In the genomic region with DNA sequence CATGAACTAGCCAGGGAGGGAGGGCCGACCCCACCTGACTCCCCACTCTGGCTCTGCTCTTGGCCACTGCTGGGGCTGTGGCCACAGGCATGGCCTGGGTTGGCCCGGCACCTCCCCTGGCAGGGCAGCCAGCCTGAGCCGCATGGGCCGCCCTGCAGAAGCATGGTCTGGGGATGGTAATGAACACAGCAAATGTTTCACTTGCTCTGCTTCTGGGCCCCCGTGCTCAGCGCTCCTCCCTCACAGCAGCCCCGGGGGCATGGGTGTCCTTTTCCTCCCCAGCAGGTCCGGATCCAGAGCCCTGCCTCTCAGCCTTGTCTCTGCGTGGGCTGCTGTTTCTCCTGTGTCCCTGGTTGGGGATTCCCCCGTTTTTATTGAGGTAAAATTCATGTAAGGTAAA, we compare ENCODE assay signal across 17 cellular contexts. TPM values are rescaled to one million over a fixed set of nuclear protein-coding genes. Genes with fewer than 3 reads are reported as not detected.
DNase-seq lines count a peak whose midpoint lies in the region; ATAC-seq and TF ChIP-seq lines count a peak whose summit lies in the region.
"Had no signal": no experiment of that assay in that cellular context is flagged by ENCODE, and none has a peak within 500 bp of the region (broad histone marks: within the 10 kb centered on the region; RNA-seq: fewer than 3 reads in every experiment).

No MANE protein-coding gene starts in this region.

- TF ChIP-seq CTCF in CD14-positive monocyte (IDR thresholded peaks at IDR 0.05) (no peak), endodermal cell (conservative IDR thresholded peaks at IDR 0.05) (no peak), psoas muscle (IDR thresholded peaks at IDR 0.05) (no peak)

- H3K9ac ChIP-seq in endodermal cell (ENCODE audit: extremely low read depth, low read length, poor library complexity, severe bottlenecking), result no peak overlapping the region
- H3K9ac ChIP-seq: GM23248 had no signal

- H3K4me1 ChIP-seq in endodermal cell (ENCODE audit: control insufficient read depth, insufficient read depth, low read length) (no peaks in the 10 kb centered on the region), psoas muscle (no peaks in the 10 kb centered on the region)

- H3K4me3 Mint-ChIP-seq in CD14-positive monocyte, result no peak overlapping the region
- no peak overlapping the region for H3K4me3 Mint-ChIP-seq in endodermal cell
- H3K4me3 Mint-ChIP-seq: activated CD4-positive, alpha-beta memory T cell treated with anti-CD3 and anti-CD28 coated beads for 36 hours; activated naive CD8-positive, alpha-beta T cell; activated T-cell treated with anti-CD3 and anti-CD28 coated beads, Interleukin-2, amount 50 U/mL, for 4 hours had no signal

- H3K27me3 ChIP-seq in endodermal cell (ENCODE audit: control insufficient read depth, insufficient read depth, low read length, poor library complexity, severe bottlenecking) (no peaks in the 10 kb centered on the region), psoas muscle (ENCODE audit: insufficient read depth in 3 of 3, low read length in 2 of 3) (no peaks in the 10 kb centered on the region)
- H3K27me3 ChIP-seq: testis had no signal

- DNase-seq in CD14-positive monocyte (ENCODE audit: low spot score) (peak; percentile 13), M059J (ENCODE audit: low read depth) (peak; percentile 14), endodermal cell (peak; percentile 35), psoas muscle (peak in 1 of 2 donors; percentile 32), iPS-NIHi11 (ENCODE audit: low spot score) (no peak), NCI-H2227 treated with DMSO at 0.1 percent for 48 hours (lab: John Stamatoyannopoulos, UW) (no peak)
- DNase-seq in activated CD4-positive, alpha-beta T cell treated with anti-CD3 and anti-CD28 coated beads, Interleukin-2, amount 50 U/mL, for 1 hour, result no peak
- DNase-seq: activated CD4-positive, alpha-beta memory T cell treated with anti-CD3 and anti-CD28 coated beads for 36 hours; activated T-cell treated with anti-CD3 and anti-CD28 coated beads, Interleukin-2, amount 50 U/mL, for 4 hours; GM23248; KBM-7; NCI-H2029; SIG-M5; testis; WERI-Rb-1 had no signal

- 78 to 100% methylated on average over 3 to 10 of the region's 10 CpGs for WGBS in endodermal cell (ENCODE audit: insufficient coverage in 1 of 2, insufficient read length in 1 of 2), 2 experiments
- WGBS in psoas muscle, 3 donors, result 27 to 46% (median 40%) methylated on average over 9 to 10 of the region's 10 CpGs

- H3K27me3 Mint-ChIP-seq in CD14-positive monocyte (ENCODE audit: low read depth in 3 of 3) (peaks cover 0 to 2% (median 0%) of the 10 kb centered on the region in 3 donors), endodermal cell (ENCODE audit: insufficient read depth) (peaks cover 3% of the 10 kb centered on the region)
- H3K27me3 Mint-ChIP-seq: activated naive CD8-positive, alpha-beta T cell had no signal

- peak; percentile 20 to 51 (median 46) for ATAC-seq in psoas muscle
- ATAC-seq: activated T-cell treated with anti-CD3 and anti-CD28 coated beads, Interleukin-2, amount 50 U/mL, for 4 hours had no signal

- peaks cover 0 to 3% (median 0%) of the 10 kb centered on the region in 7 donors for H3K9me3 Mint-ChIP-seq in CD14-positive monocyte
- peaks cover 15% of the 10 kb centered on the region for H3K9me3 Mint-ChIP-seq in endodermal cell
- H3K9me3 Mint-ChIP-seq: activated CD4-positive, alpha-beta memory T cell treated with anti-CD3 and anti-CD28 coated beads for 36 hours; activated T-cell treated with anti-CD3 and anti-CD28 coated beads, Interleukin-2, amount 50 U/mL, for 4 hours had no signal

- H3K27ac ChIP-seq in endodermal cell (ENCODE audit: low read depth, low read length) (no peak overlapping the region), psoas muscle (no peak overlapping the region)
- H3K27ac ChIP-seq: GM23248, testis, WERI-Rb-1 had no signal

- H3K4me1 Mint-ChIP-seq in CD14-positive monocyte (peaks cover 2% of the 10 kb centered on the region), endodermal cell (no peaks in the 10 kb centered on the region)

- no peaks in the 10 kb centered on the region for H3K9me3 ChIP-seq in endodermal cell (ENCODE audit: control insufficient read depth, low read length)
- H3K9me3 ChIP-seq in psoas muscle, result no peaks in the 10 kb centered on the region
- H3K9me3 ChIP-seq: testis had no signal

- intact Hi-C loops in CD14-positive monocyte (cut with micrococcal nuclease) (no loop called here), psoas muscle (cut with DNase I) (no loop called here)

- H3K4me3 ChIP-seq in endodermal cell (ENCODE audit: low read length), result no peak overlapping the region
- no peak overlapping the region for H3K4me3 ChIP-seq in psoas muscle
- H3K4me3 ChIP-seq: GM23248, testis had no signal

- H3K27ac Mint-ChIP-seq in CD14-positive monocyte, result no peak overlapping the region
- H3K27ac Mint-ChIP-seq in endodermal cell, result no peak overlapping the region
- H3K27ac Mint-ChIP-seq: activated CD4-positive, alpha-beta memory T cell treated with anti-CD3 and anti-CD28 coated beads for 36 hours; activated naive CD8-positive, alpha-beta T cell had no signal

- H3K36me3 Mint-ChIP-seq in CD14-positive monocyte (no peaks in the 10 kb centered on the region), endodermal cell (ENCODE audit: low read depth) (no peaks in the 10 kb centered on the region)
- H3K36me3 Mint-ChIP-seq: activated CD4-positive, alpha-beta memory T cell treated with anti-CD3 and anti-CD28 coated beads for 36 hours; activated naive CD8-positive, alpha-beta T cell had no signal

- H3K36me3 ChIP-seq in endodermal cell (ENCODE audit: control insufficient read depth, insufficient read depth, low read length), result no peaks in the 10 kb centered on the region
- H3K36me3 ChIP-seq in psoas muscle (ENCODE audit: insufficient read depth in 1 of 2, low read depth in 1 of 2), result no peaks in the 10 kb centered on the region
- H3K36me3 ChIP-seq: WERI-Rb-1 had no signal

RNA-seq across cellular contexts. Expression of a gene that starts 30.9 kb away (rescaled TPM):
- polyA plus RNA-seq in CD14-positive monocyte (not detected), psoas muscle (10 to 100 TPM in 2 of 3 donors, 1 to 10 TPM in 1; 5.2 to 42.7 (median 13.6) TPM)
- 0.17 and 0.22 TPM in 2 replicates for total RNA-seq in M059J (2014; rRNA removed; shearing (Covaris generic))
- total RNA-seq in endodermal cell (1 to 10 TPM; 2.3 to 2.6 TPM), psoas muscle (10 to 100 TPM in 3 of 4 donors, 1 to 10 TPM in 1; 9.4 to 31.0 (median 23.4) TPM)
- polyA plus RNA-seq in endodermal cell (2013, experiment 1 of 2), result 1.9 TPM
- 1.7 TPM for polyA plus RNA-seq in endodermal cell (2013, experiment 2 of 2)
- total RNA-seq: activated CD4-positive, alpha-beta memory T cell treated with anti-CD3 and anti-CD28 coated beads for 36 hours; T-helper 2 cell treated with Interferon-gamma antibody and Interleukin-4, amounts not matched to agents 100 ng/mL and 5 ng/mL, for 36 hours had no signal

Comparison
In these comparisons a context has a peak if more than half of its experiments do, and no peak if none do; other contexts are left out.
1. DNase-seq: peak in CD14-positive monocyte (single experiment), M059J (single experiment) and endodermal cell (single experiment); none in activated CD4-positive, alpha-beta T cell treated with anti-CD3 and anti-CD28 coated beads, Interleukin-2, amount 50 U/mL, for 1 hour (single experiment), iPS-NIHi11 (single experiment) and NCI-H2227 treated with DMSO at 0.1 percent for 48 hours (single experiment).